In genomic region chr21:40846566-40847411, GRCh38 we compare ENCODE assay signal across 9 cellular contexts. TPM values are rescaled to one million over a fixed set of nuclear protein-coding genes. Genes with fewer than 3 reads are reported as not detected.
A peak's percentile ranks its signal among the peaks of the same experiment; 100 is the strongest.
DNase-seq lines count a peak whose midpoint lies in the region; ATAC-seq and TF ChIP-seq lines count a peak whose summit lies in the region.
"Had no signal": no experiment of that assay in that cellular context is flagged by ENCODE, and none has a peak within 500 bp of the region (broad histone marks: within the 10 kb centered on the region; RNA-seq: fewer than 3 reads in every experiment).

A gene with protein sequence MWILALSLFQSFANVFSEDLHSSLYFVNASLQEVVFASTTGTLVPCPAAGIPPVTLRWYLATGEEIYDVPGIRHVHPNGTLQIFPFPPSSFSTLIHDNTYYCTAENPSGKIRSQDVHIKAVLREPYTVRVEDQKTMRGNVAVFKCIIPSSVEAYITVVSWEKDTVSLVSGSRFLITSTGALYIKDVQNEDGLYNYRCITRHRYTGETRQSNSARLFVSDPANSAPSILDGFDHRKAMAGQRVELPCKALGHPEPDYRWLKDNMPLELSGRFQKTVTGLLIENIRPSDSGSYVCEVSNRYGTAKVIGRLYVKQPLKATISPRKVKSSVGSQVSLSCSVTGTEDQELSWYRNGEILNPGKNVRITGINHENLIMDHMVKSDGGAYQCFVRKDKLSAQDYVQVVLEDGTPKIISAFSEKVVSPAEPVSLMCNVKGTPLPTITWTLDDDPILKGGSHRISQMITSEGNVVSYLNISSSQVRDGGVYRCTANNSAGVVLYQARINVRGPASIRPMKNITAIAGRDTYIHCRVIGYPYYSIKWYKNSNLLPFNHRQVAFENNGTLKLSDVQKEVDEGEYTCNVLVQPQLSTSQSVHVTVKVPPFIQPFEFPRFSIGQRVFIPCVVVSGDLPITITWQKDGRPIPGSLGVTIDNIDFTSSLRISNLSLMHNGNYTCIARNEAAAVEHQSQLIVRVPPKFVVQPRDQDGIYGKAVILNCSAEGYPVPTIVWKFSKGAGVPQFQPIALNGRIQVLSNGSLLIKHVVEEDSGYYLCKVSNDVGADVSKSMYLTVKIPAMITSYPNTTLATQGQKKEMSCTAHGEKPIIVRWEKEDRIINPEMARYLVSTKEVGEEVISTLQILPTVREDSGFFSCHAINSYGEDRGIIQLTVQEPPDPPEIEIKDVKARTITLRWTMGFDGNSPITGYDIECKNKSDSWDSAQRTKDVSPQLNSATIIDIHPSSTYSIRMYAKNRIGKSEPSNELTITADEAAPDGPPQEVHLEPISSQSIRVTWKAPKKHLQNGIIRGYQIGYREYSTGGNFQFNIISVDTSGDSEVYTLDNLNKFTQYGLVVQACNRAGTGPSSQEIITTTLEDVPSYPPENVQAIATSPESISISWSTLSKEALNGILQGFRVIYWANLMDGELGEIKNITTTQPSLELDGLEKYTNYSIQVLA (N-terminal part only) (minus strand): TSS chr21:40847158. CDS start chr21:40846661, 497 bp downstream.

- no peak within 1 kb of the TSS for H3K27ac ChIP-seq in Peyer's patch

- TF ChIP-seq POLR2A in Peyer's patch (IDR thresholded peaks at IDR 0.05) = no peak

- no peaks in the 10 kb centered on the region for H3K36me3 ChIP-seq in Peyer's patch

- H3K27me3 Mint-ChIP-seq in activated CD4-positive, alpha-beta memory T cell treated with anti-CD3 and anti-CD28 coated beads for 36 hours = peaks cover 27% of the 10 kb centered on the region

- CTCF ChIA-PET in activated CD4-positive, alpha-beta memory T cell treated with anti-CD3 and anti-CD28 coated beads for 36 hours (lab: Charles Lee) = no interaction called here

- H3K4me3 Mint-ChIP-seq in activated CD4-positive, alpha-beta memory T cell treated with anti-CD3 and anti-CD28 coated beads for 36 hours = no peak within 1 kb of the TSS

- no peak within 1 kb of the TSS for H3K4me3 ChIP-seq in Peyer's patch

- H3K27ac Mint-ChIP-seq in activated CD4-positive, alpha-beta memory T cell treated with anti-CD3 and anti-CD28 coated beads for 36 hours = no peak within 1 kb of the TSS
- H3K27ac Mint-ChIP-seq: activated naive CD4-positive, alpha-beta T cell treated with anti-CD3 and anti-CD28 coated beads, Interleukin-2, amount 50 U/mL, for 72 hours had no signal

- no peaks in the 10 kb centered on the region for H3K9me3 Mint-ChIP-seq in activated CD4-positive, alpha-beta memory T cell treated with anti-CD3 and anti-CD28 coated beads for 36 hours
- H3K9me3 Mint-ChIP-seq: activated naive CD4-positive, alpha-beta T cell treated with anti-CD3 and anti-CD28 coated beads, Interleukin-2, amount 50 U/mL, for 72 hours had no signal

- H3K4me1 ChIP-seq in Peyer's patch = no peaks in the 10 kb centered on the region

- H3K36me3 Mint-ChIP-seq in activated CD4-positive, alpha-beta memory T cell treated with anti-CD3 and anti-CD28 coated beads for 36 hours = no peaks in the 10 kb centered on the region

- intact Hi-C loops in activated CD4-positive, alpha-beta memory T cell treated with anti-CD3 and anti-CD28 coated beads for 36 hours (cut with micrococcal nuclease) = no loop called here

- no peak for TF ChIP-seq CTCF in Peyer's patch (IDR thresholded peaks at IDR 0.05)

- peak; percentile 55 for DNase-seq in Ammon's horn (ENCODE audit: low spot score)
- peak; percentile 70 for DNase-seq in NCI-H1105 treated with DMSO at 0.1 percent for 48 hours (lab: John Stamatoyannopoulos, UW)
- peak in 36 of 58 donors; percentile 3 to 57 (median 28) for DNase-seq in anterior cingulate cortex (lab: John Stamatoyannopoulos, UW)
- DNase-seq in inferior parietal cortex (ENCODE audit: extremely low spot score) = peak; percentile 27
- no peak for DNase-seq in activated CD4-positive, alpha-beta memory T cell treated with anti-CD3 and anti-CD28 coated beads for 36 hours
- no peak for DNase-seq in Peyer's patch

- H3K27me3 ChIP-seq in Peyer's patch = no peaks in the 10 kb centered on the region

- peaks cover 3% of the 10 kb centered on the region for H3K4me1 Mint-ChIP-seq in activated CD4-positive, alpha-beta memory T cell treated with anti-CD3 and anti-CD28 coated beads for 36 hours (ENCODE audit: low read depth)

- ATAC-seq in HG03139 (IDR thresholded peaks at IDR 0.05; ENCODE audit: unreplicated experiment) (no peak), GM19463 (IDR thresholded peaks at IDR 0.05; ENCODE audit: unreplicated experiment) (no peak)
- ATAC-seq: activated naive CD4-positive, alpha-beta T cell treated with anti-CD3 and anti-CD28 coated beads, Interleukin-2, amount 50 U/mL, for 72 hours had no signal

- POLR2A ChIA-PET in activated CD4-positive, alpha-beta memory T cell treated with anti-CD3 and anti-CD28 coated beads for 36 hours (lab: Charles Lee) = no interaction called here

- no peaks in the 10 kb centered on the region for H3K9me3 ChIP-seq in Peyer's patch

RNA-seq across cellular contexts. Expression of the gene that starts here (rescaled TPM):
- total RNA-seq in activated CD4-positive, alpha-beta memory T cell treated with anti-CD3 and anti-CD28 coated beads for 36 hours = not detected
- under 1 TPM in 1 of 4 donors, not detected in 3; 0.19 TPM for total RNA-seq in Peyer's patch
- total RNA-seq: activated naive CD4-positive, alpha-beta T cell treated with anti-CD3 and anti-CD28 coated beads, Interleukin-2, amount 50 U/mL, for 72 hours had no signal

Comparison
In these comparisons a context has a peak if more than half of its experiments do, and no peak if none do; other contexts are left out.
1. DNase-seq: peak in Ammon's horn (single experiment), NCI-H1105 treated with DMSO at 0.1 percent for 48 hours (single experiment), anterior cingulate cortex (36 of 58) and inferior parietal cortex (single experiment); none in activated CD4-positive, alpha-beta memory T cell treated with anti-CD3 and anti-CD28 coated beads for 36 hours (single experiment) and Peyer's patch (0 of 3).